1 cellular context compared by ENCODE assay signal in genomic region chr3:122893754-122894668, GRCh38.
A peak's percentile ranks its signal among the peaks of the same experiment; 100 is the strongest.
TF ChIP-seq lines count a peak whose summit lies in the region.

No MANE protein-coding gene starts in this region.

TF ChIP-seq in HepG2, 621 proteins besides CTCF, POLR2A, EP300 and RAD21 (continued from another document and continues in another):
- TF ChIP-seq, protein P1, sequence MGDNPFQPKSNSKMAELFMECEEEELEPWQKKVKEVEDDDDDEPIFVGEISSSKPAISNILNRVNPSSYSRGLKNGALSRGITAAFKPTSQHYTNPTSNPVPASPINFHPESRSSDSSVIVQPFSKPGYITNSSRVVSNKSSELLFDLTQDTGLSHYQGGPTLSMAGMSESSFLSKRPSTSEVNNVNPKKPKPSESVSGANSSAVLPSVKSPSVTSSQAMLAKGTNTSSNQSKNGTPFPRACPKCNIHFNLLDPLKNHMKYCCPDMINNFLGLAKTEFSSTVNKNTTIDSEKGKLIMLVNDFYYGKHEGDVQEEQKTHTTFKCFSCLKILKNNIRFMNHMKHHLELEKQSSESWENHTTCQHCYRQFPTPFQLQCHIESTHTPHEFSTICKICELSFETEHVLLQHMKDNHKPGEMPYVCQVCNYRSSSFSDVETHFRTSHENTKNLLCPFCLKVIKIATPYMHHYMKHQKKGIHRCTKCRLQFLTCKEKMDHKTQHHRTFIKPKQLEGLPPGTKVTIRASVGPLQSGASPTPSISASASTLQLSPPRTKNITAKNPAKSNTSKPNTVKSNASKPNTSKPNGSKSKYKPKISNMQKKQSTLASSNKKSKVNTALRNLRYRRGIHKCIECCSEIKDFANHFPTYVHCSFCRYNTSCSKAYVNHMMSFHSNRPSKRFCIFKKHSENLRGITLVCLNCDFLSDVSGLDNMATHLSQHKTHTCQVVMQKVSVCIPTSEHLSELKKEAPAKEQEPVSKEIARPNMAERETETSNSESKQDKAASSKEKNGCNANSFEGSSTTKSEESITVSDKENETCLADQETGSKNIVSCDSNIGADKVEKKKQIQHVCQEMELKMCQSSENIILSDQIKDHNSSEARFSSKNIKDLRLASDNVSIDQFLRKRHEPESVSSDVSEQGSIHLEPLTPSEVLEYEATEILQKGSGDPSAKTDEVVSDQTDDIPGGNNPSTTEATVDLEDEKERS (CRISPR knock-in tag; IDR thresholded peaks at IDR 0.05) = no peak
- TF ChIP-seq PTBP1 (IDR thresholded peaks at IDR 0.05; ENCODE audit: low read depth, low read length, poor library complexity, severe bottlenecking) (no peak), ZMAT5 (CRISPR knock-in tag; IDR thresholded peaks at IDR 0.05; ENCODE audit: borderline replicate concordance, low read depth) (no peak), USF2 (IDR thresholded peaks at IDR 0.05; ENCODE audit: low read depth, low read length) (no peak), USF2 (CRISPR knock-in tag; IDR thresholded peaks at IDR 0.05; ENCODE audit: borderline replicate concordance) (no peak), SRSF4 (IDR thresholded peaks at IDR 0.05; ENCODE audit: low read depth, low read length, poor library complexity, severe bottlenecking) (no peak), HMG20A (CRISPR knock-in tag; IDR thresholded peaks at IDR 0.05; ENCODE audit: borderline replicate concordance) (peak; percentile 72; the same call in 1 of the 2 replicates), MAFK (conservative IDR thresholded peaks at IDR 0.05 in 1 of 2, IDR thresholded peaks at IDR 0.05 in 1 of 2; ENCODE audit: low read length in 2 of 2) (peak; percentile 77 to 82), ZNF790 (CRISPR knock-in tag; IDR thresholded peaks at IDR 0.05; ENCODE audit: borderline replicate concordance) (no peak), ZEB1 (IDR thresholded peaks at IDR 0.05; ENCODE audit: insufficient replicate concordance, low read depth) (no peak), ZMYM2 (CRISPR knock-in tag; IDR thresholded peaks at IDR 0.05) (peak; percentile 57; the same call in 1 of the 2 replicates), PAF1 (CRISPR knock-in tag; IDR thresholded peaks at IDR 0.05) (no peak), EED (CRISPR knock-in tag; IDR thresholded peaks at IDR 0.05) (no peak), SATB2 (CRISPR knock-in tag; IDR thresholded peaks at IDR 0.05) (no peak), GLI4 (CRISPR knock-in tag; IDR thresholded peaks at IDR 0.05; ENCODE audit: borderline replicate concordance) (no peak), ZNF207 (IDR thresholded peaks at IDR 0.05; ENCODE audit: borderline replicate concordance) (no peak), RORA (CRISPR knock-in tag; IDR thresholded peaks at IDR 0.05) (no peak), TAF1 (CRISPR knock-in tag; IDR thresholded peaks at IDR 0.05) (no peak), PHF5A (CRISPR knock-in tag; IDR thresholded peaks at IDR 0.05; ENCODE audit: low read depth, unreplicated experiment) (no peak), ETV5 (CRISPR knock-in tag; IDR thresholded peaks at IDR 0.05; ENCODE audit: borderline replicate concordance) (peak; percentile 62; the same call in 1 of the 2 replicates), SKIL (CRISPR knock-in tag; IDR thresholded peaks at IDR 0.05; ENCODE audit: borderline replicate concordance) (no peak), ATM (IDR thresholded peaks at IDR 0.05; ENCODE audit: borderline replicate concordance) (no peak), KLF9 (CRISPR knock-in tag; IDR thresholded peaks at IDR 0.05; ENCODE audit: low read depth) (no peak), ZNF615 (CRISPR knock-in tag; IDR thresholded peaks at IDR 0.05; ENCODE audit: borderline replicate concordance) (no peak), FOXC1 (CRISPR knock-in tag; IDR thresholded peaks at IDR 0.05; ENCODE audit: borderline replicate concordance) (peak; percentile 30; the same call in 1 of the 2 replicates), ZNF143 (CRISPR knock-in tag; IDR thresholded peaks at IDR 0.05) (no peak), CBX5 (CRISPR knock-in tag; IDR thresholded peaks at IDR 0.05; ENCODE audit: borderline replicate concordance) (no peak), ZNF275 (CRISPR knock-in tag; IDR thresholded peaks at IDR 0.05; ENCODE audit: borderline replicate concordance) (no peak), ZNF333 (CRISPR knock-in tag; IDR thresholded peaks at IDR 0.05; ENCODE audit: borderline replicate concordance) (0 out of 2 replicates have a peak, but pooled peaks have one; percentile 46), RCOR2 (CRISPR knock-in tag; IDR thresholded peaks at IDR 0.05) (peak; percentile 39; the same call in 1 of the 2 replicates), PLRG1 (conservative IDR thresholded peaks at IDR 0.05) (no peak), FOXP1 (IDR thresholded peaks at IDR 0.05) (no peak), FOXP1 (CRISPR knock-in tag; IDR thresholded peaks at IDR 0.05) (peak; percentile 59), POGZ (CRISPR knock-in tag; IDR thresholded peaks at IDR 0.05) (peak; percentile 81), MAZ (IDR thresholded peaks at IDR 0.05; ENCODE audit: borderline replicate concordance, low read depth, low read length) (no peak), MAZ (CRISPR knock-in tag; IDR thresholded peaks at IDR 0.05; ENCODE audit: low read depth) (no peak), IRF9 (CRISPR knock-in tag; IDR thresholded peaks at IDR 0.05; ENCODE audit: borderline replicate concordance) (no peak), ZFP36L1 (CRISPR knock-in tag; IDR thresholded peaks at IDR 0.05) (0 out of 2 replicates have a peak, but pooled peaks have one; percentile 78), ZNF557 (CRISPR knock-in tag; IDR thresholded peaks at IDR 0.05) (no peak), SP1 (IDR thresholded peaks at IDR 0.05) (no peak), SP1 (CRISPR knock-in tag; IDR thresholded peaks at IDR 0.05) (no peak), ZNF7 (CRISPR knock-in tag; IDR thresholded peaks at IDR 0.05) (no peak), KDM4B (CRISPR knock-in tag; IDR thresholded peaks at IDR 0.05) (no peak), RBAK (CRISPR knock-in tag; IDR thresholded peaks at IDR 0.05) (no peak), TIGD3 (CRISPR knock-in tag; IDR thresholded peaks at IDR 0.05; ENCODE audit: borderline replicate concordance) (no peak)
- TF ChIP-seq, protein P2, sequence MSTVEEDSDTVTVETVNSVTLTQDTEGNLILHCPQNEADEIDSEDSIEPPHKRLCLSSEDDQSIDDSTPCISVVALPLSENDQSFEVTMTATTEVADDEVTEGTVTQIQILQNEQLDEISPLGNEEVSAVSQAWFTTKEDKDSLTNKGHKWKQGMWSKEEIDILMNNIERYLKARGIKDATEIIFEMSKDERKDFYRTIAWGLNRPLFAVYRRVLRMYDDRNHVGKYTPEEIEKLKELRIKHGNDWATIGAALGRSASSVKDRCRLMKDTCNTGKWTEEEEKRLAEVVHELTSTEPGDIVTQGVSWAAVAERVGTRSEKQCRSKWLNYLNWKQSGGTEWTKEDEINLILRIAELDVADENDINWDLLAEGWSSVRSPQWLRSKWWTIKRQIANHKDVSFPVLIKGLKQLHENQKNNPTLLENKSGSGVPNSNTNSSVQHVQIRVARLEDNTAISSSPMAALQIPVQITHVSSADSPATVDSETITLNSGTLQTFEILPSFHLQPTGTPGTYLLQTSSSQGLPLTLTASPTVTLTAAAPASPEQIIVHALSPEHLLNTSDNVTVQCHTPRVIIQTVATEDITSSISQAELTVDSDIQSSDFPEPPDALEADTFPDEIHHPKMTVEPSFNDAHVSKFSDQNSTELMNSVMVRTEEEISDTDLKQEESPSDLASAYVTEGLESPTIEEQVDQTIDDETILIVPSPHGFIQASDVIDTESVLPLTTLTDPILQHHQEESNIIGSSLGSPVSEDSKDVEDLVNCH (CRISPR knock-in tag; IDR thresholded peaks at IDR 0.05) = no peak
- TF ChIP-seq, protein P3, sequence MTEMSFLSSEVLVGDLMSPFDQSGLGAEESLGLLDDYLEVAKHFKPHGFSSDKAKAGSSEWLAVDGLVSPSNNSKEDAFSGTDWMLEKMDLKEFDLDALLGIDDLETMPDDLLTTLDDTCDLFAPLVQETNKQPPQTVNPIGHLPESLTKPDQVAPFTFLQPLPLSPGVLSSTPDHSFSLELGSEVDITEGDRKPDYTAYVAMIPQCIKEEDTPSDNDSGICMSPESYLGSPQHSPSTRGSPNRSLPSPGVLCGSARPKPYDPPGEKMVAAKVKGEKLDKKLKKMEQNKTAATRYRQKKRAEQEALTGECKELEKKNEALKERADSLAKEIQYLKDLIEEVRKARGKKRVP (CRISPR knock-in tag; IDR thresholded peaks at IDR 0.05) = peak in 1 of 2 experiments; percentile 22; a peak in 1 of 4 replicates
- TF ChIP-seq, protein P4, sequence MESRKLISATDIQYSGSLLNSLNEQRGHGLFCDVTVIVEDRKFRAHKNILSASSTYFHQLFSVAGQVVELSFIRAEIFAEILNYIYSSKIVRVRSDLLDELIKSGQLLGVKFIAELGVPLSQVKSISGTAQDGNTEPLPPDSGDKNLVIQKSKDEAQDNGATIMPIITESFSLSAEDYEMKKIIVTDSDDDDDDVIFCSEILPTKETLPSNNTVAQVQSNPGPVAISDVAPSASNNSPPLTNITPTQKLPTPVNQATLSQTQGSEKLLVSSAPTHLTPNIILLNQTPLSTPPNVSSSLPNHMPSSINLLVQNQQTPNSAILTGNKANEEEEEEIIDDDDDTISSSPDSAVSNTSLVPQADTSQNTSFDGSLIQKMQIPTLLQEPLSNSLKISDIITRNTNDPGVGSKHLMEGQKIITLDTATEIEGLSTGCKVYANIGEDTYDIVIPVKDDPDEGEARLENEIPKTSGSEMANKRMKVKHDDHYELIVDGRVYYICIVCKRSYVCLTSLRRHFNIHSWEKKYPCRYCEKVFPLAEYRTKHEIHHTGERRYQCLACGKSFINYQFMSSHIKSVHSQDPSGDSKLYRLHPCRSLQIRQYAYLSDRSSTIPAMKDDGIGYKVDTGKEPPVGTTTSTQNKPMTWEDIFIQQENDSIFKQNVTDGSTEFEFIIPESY (CRISPR knock-in tag; IDR thresholded peaks at IDR 0.05) = 0 out of 2 replicates have a peak, but pooled peaks have one; percentile 30
- TF ChIP-seq, protein P5, sequence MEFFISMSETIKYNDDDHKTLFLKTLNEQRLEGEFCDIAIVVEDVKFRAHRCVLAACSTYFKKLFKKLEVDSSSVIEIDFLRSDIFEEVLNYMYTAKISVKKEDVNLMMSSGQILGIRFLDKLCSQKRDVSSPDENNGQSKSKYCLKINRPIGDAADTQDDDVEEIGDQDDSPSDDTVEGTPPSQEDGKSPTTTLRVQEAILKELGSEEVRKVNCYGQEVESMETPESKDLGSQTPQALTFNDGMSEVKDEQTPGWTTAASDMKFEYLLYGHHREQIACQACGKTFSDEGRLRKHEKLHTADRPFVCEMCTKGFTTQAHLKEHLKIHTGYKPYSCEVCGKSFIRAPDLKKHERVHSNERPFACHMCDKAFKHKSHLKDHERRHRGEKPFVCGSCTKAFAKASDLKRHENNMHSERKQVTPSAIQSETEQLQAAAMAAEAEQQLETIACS (CRISPR knock-in tag; IDR thresholded peaks at IDR 0.05) = no peak
